In genomic region chr15:89244512-89244869, GRCh38 we compare ENCODE assay signal across 8 cellular contexts. TPM values are rescaled to one million over a fixed set of nuclear protein-coding genes. Genes with fewer than 3 reads are reported as not detected.
DNase-seq lines count a peak whose midpoint lies in the region; ATAC-seq, FAIRE-seq and TF ChIP-seq lines count a peak whose summit lies in the region.

No MANE protein-coding gene starts in this region.

- no peaks in the 10 kb centered on the region for H3K9me3 ChIP-seq in astrocyte (ENCODE audit: insufficient read depth, low read depth, low read length)
- no peaks in the 10 kb centered on the region for H3K9me3 ChIP-seq in mononuclear cell (ENCODE audit: low read depth, low read length)

- no peaks in the 10 kb centered on the region for H3K36me3 ChIP-seq in astrocyte (ENCODE audit: insufficient read depth, low read length)

- no peak for DNase-seq in activated CD4-positive, alpha-beta T cell treated with anti-CD3 and anti-CD28 coated beads for 36 hours
- DNase-seq in activated CD4-positive, alpha-beta T cell treated with anti-CD3 and anti-CD28 coated beads, Interleukin-2, amount 50 U/mL, for 1 hour = no peak
- DNase-seq in astrocyte (ENCODE audit: low read depth) (peak; percentile 6), hepatic stellate cell (ENCODE audit: low spot score) (no peak), SK-N-DZ (ENCODE audit: low spot score) (no peak), head of caudate nucleus (no peak)

- H3K4me3 ChIP-seq in astrocyte (ENCODE audit: insufficient read depth, low read depth, low read length) = peak overlapping the region; percentile 81
- H3K4me3 ChIP-seq in mononuclear cell (ENCODE audit: low read length) = peak overlapping the region; percentile 66

- peaks cover 30% of the 10 kb centered on the region for H3K79me2 ChIP-seq in astrocyte (ENCODE audit: insufficient read depth, low read length)

- FAIRE-seq in astrocyte (lab: Jason Lieb, UNC) = no peak

- no peaks in the 10 kb centered on the region for H3K9me3 Mint-ChIP-seq in activated CD4-positive, alpha-beta T cell treated with anti-CD3 and anti-CD28 coated beads for 36 hours (ENCODE audit: low read depth)
- peaks cover 6% of the 10 kb centered on the region for H3K9me3 Mint-ChIP-seq in astrocyte (ENCODE audit: unreplicated experiment)

- peak overlapping the region; percentile 80 for H3K9ac ChIP-seq in astrocyte (ENCODE audit: low read length)

- H3K4me3 Mint-ChIP-seq in activated CD4-positive, alpha-beta T cell treated with anti-CD3 and anti-CD28 coated beads for 36 hours = peak overlapping the region; percentile 93
- H3K4me3 Mint-ChIP-seq in astrocyte (ENCODE audit: unreplicated experiment) = peak overlapping the region; percentile 95

- POLR2A ChIA-PET in activated CD4-positive, alpha-beta T cell treated with anti-CD3 and anti-CD28 coated beads for 36 hours (lab: Charles Lee) = interaction anchor here (1.0 kb wide), 1 partner anchor 47 kb away, joined by 3 read pairs; no protein-coding TSS in a partner anchor

- CTCF ChIA-PET in activated CD4-positive, alpha-beta T cell treated with anti-CD3 and anti-CD28 coated beads for 36 hours (lab: Charles Lee) = interaction anchor here (0.6 to 1.8 kb wide), 8 partner anchors 38 to 1252 kb away, joined by 3 to 10 read pairs (median 4); partner anchors contain the start of gene ABHD2

- intact Hi-C loops in activated CD4-positive, alpha-beta T cell treated with anti-CD3 and anti-CD28 coated beads for 36 hours (cut with DNase I, micrococcal nuclease) = loop anchor here (1.0 to 10.0 kb wide), 8 partner anchors 66 to 622 kb away; partner anchors contain the start of genes POLG (in 2 of the 2), ABHD2 (in 1 of the 2), AEN (in 1 of the 2) and MFGE8 (in 1 of the 2)
- intact Hi-C loops in head of caudate nucleus (cut with DNase I) = no loop called here

- H3K36me3 Mint-ChIP-seq in activated CD4-positive, alpha-beta T cell treated with anti-CD3 and anti-CD28 coated beads for 36 hours (ENCODE audit: low read depth) = peaks cover 49% of the 10 kb centered on the region
- H3K36me3 Mint-ChIP-seq in astrocyte (ENCODE audit: low read depth, unreplicated experiment) = no peaks in the 10 kb centered on the region

- H3K27ac ChIP-seq in astrocyte (ENCODE audit: low read depth, low read length) = peak overlapping the region; percentile 44

- H3K27me3 Mint-ChIP-seq in activated CD4-positive, alpha-beta T cell treated with anti-CD3 and anti-CD28 coated beads for 36 hours = no peaks in the 10 kb centered on the region
- peaks cover 3% of the 10 kb centered on the region for H3K27me3 Mint-ChIP-seq in astrocyte (ENCODE audit: low read depth, unreplicated experiment)

- H3K27ac Mint-ChIP-seq in activated CD4-positive, alpha-beta T cell treated with anti-CD3 and anti-CD28 coated beads for 36 hours = peak overlapping the region; percentile 93
- peak overlapping the region; percentile 60 for H3K27ac Mint-ChIP-seq in astrocyte (ENCODE audit: unreplicated experiment)

- H3K4me2 ChIP-seq in astrocyte (ENCODE audit: low read length) = peak overlapping the region; percentile 92

- peaks cover 11% of the 10 kb centered on the region for H3K4me1 ChIP-seq in astrocyte (ENCODE audit: insufficient read depth, low read length)
- H3K4me1 ChIP-seq in mononuclear cell (ENCODE audit: insufficient read depth, low read length) = peaks cover 31% of the 10 kb centered on the region

- ATAC-seq in activated CD4-positive, alpha-beta T cell treated with anti-CD3 and anti-CD28 coated beads for 36 hours = no peak
- peak; percentile 32 for ATAC-seq in HG03342 (IDR thresholded peaks at IDR 0.05; ENCODE audit: unreplicated experiment)

- TF ChIP-seq CTCF in astrocyte (IDR thresholded peaks at IDR 0.05; ENCODE audit: insufficient read depth, low read depth, low read length) = no peak

- H3K4me1 Mint-ChIP-seq in activated CD4-positive, alpha-beta T cell treated with anti-CD3 and anti-CD28 coated beads for 36 hours = peaks cover 29% of the 10 kb centered on the region
- H3K4me1 Mint-ChIP-seq in astrocyte (ENCODE audit: low read depth, unreplicated experiment) = peaks cover 3% of the 10 kb centered on the region

- H4K20me1 ChIP-seq in astrocyte (ENCODE audit: insufficient read depth, low read length) = no peaks in the 10 kb centered on the region

- H2AFZ ChIP-seq in astrocyte (ENCODE audit: low read depth, low read length) = peak overlapping the region; percentile 95

- H3K27me3 ChIP-seq in astrocyte (ENCODE audit: insufficient read depth, low read length) = no peaks in the 10 kb centered on the region
- H3K27me3 ChIP-seq in mononuclear cell (ENCODE audit: insufficient read depth, low read length) = no peaks in the 10 kb centered on the region

RNA-seq across cellular contexts. Expression of gene FANCI, which starts 0.7 kb away (rescaled TPM):
- total RNA-seq in activated CD4-positive, alpha-beta T cell treated with anti-CD3 and anti-CD28 coated beads for 36 hours = 100 to 1,000 TPM; 150 to 199 TPM
- 7.8 and 10.6 TPM in 2 replicates for total RNA-seq in astrocyte
- 11.5 TPM for total RNA-seq in mononuclear cell
- polyA plus RNA-seq in SK-N-DZ (2014; cell fraction: cytosol; rRNA removed) = 113 and 127 TPM in 2 replicates
- 205 and 223 TPM in 2 replicates for polyA plus RNA-seq in SK-N-DZ (2014; cell fraction: nucleus; rRNA removed)

RNA-seq across cellular contexts. Expression of gene RLBP1, which starts 23.1 kb away (rescaled TPM):
- not detected for total RNA-seq in activated CD4-positive, alpha-beta T cell treated with anti-CD3 and anti-CD28 coated beads for 36 hours
- total RNA-seq in astrocyte (not detected in 2 replicates), mononuclear cell (not detected)
- not detected in 2 replicates for polyA plus RNA-seq in SK-N-DZ (2014; cell fraction: cytosol; rRNA removed)
- polyA plus RNA-seq in SK-N-DZ (2014; cell fraction: nucleus; rRNA removed) = not detected in 2 replicates

Comparison
In these comparisons a context has a peak if more than half of its experiments do, and no peak if none do; other contexts are left out.
1. RNA of gene FANCI, which starts 0.7 kb away (total RNA-seq): 150 to 199 TPM in activated CD4-positive, alpha-beta T cell treated with anti-CD3 and anti-CD28 coated beads for 36 hours; 11.5 TPM in mononuclear cell (single experiment) and 7.8 to 10.6 TPM in astrocyte; every median in the first group is over 10 times any median in the second.